ENCODE assay signal across 8 cellular contexts in genomic region chr7:100875356-100875751, GRCh38. TPM values are rescaled to one million over a fixed set of nuclear protein-coding genes. Genes with fewer than 3 reads are reported as not detected.
DNase-seq lines count a peak whose midpoint lies in the region; ATAC-seq and TF ChIP-seq lines count a peak whose summit lies in the region.

No MANE protein-coding gene starts in this region.

- no peak for TF ChIP-seq CTCF in GM12864 (IDR thresholded peaks at IDR 0.05; ENCODE audit: low read depth, low read length, missing control alignments)
- no peak for TF ChIP-seq CTCF in astrocyte of the cerebellum (IDR thresholded peaks at IDR 0.05; ENCODE audit: low read depth, low read length, missing control alignments)

- no peaks in the 10 kb centered on the region for H3K27me3 Mint-ChIP-seq in stimulated activated memory B cell treated with anti-CD40 and anti-IgM and Interleukin-4, amounts not matched to agents 10 μg/mL and 1 μg/mL and 100 μg/mL, for 72 hours

- H3K9me3 Mint-ChIP-seq in stimulated activated memory B cell treated with anti-CD40 and anti-IgM and Interleukin-4, amounts not matched to agents 10 μg/mL and 1 μg/mL and 100 μg/mL, for 72 hours = no peaks in the 10 kb centered on the region

- H3K4me3 Mint-ChIP-seq in stimulated activated memory B cell treated with anti-CD40 and anti-IgM and Interleukin-4, amounts not matched to agents 10 μg/mL and 1 μg/mL and 100 μg/mL, for 72 hours = peak overlapping the region; percentile 96

- peaks cover 49% of the 10 kb centered on the region for H3K4me1 Mint-ChIP-seq in stimulated activated memory B cell treated with anti-CD40 and anti-IgM and Interleukin-4, amounts not matched to agents 10 μg/mL and 1 μg/mL and 100 μg/mL, for 72 hours

- H3K9me3 ChIP-seq in iPS-18c (ENCODE audit: control insufficient read depth, insufficient read depth, low read length) = peaks cover 2% of the 10 kb centered on the region

- DNase-seq in GM12864 (ENCODE audit: low read depth) (no peak), M059J (ENCODE audit: low read depth) (peak; percentile 47), astrocyte of the cerebellum (ENCODE audit: low read depth) (no peak), NCI-H2107 (lab: John Stamatoyannopoulos, UW) (no peak), SK-N-DZ (ENCODE audit: low spot score) (no peak)

- ATAC-seq in GM21737 (IDR thresholded peaks at IDR 0.05; ENCODE audit: unreplicated experiment) = peak; percentile 24
- ATAC-seq in stimulated activated memory B cell treated with anti-CD40 and anti-IgM and Interleukin-4, amounts not matched to agents 10 μg/mL and 1 μg/mL and 100 μg/mL, for 72 hours = peak; percentile 70

- peak overlapping the region; percentile 86 for H3K4me3 ChIP-seq in GM12864 (ENCODE audit: low read depth, low read length)
- peak overlapping the region; percentile 77 for H3K4me3 ChIP-seq in astrocyte of the cerebellum (ENCODE audit: low read depth, low read length)
- H3K4me3 ChIP-seq in iPS-18c (ENCODE audit: insufficient read depth, low read depth, low read length) = peak overlapping the region; percentile 94

- H3K36me3 Mint-ChIP-seq in stimulated activated memory B cell treated with anti-CD40 and anti-IgM and Interleukin-4, amounts not matched to agents 10 μg/mL and 1 μg/mL and 100 μg/mL, for 72 hours = peaks cover 64% of the 10 kb centered on the region

- in situ Hi-C loops in astrocyte of the cerebellum (cut with HindIII; ENCODE audit: low sequenced_read_pairs) = no loop called here

- peak overlapping the region; percentile 97 for H3K27ac Mint-ChIP-seq in stimulated activated memory B cell treated with anti-CD40 and anti-IgM and Interleukin-4, amounts not matched to agents 10 μg/mL and 1 μg/mL and 100 μg/mL, for 72 hours

RNA-seq across cellular contexts. Expression of gene SRRT, which starts 0.5 kb away (rescaled TPM):
- total RNA-seq in M059J (2014; rRNA removed; shearing (Covaris generic)) = 50.8 and 73.9 TPM in 2 replicates
- 90.7 and 111 TPM in 2 replicates for polyA plus RNA-seq in SK-N-DZ (2014; cell fraction: cytosol; rRNA removed)
- polyA plus RNA-seq in SK-N-DZ (2014; cell fraction: nucleus; rRNA removed) = 447 and 506 TPM in 2 replicates

RNA-seq across cellular contexts. Expression of gene TRIP6, which starts 8.2 kb away (rescaled TPM):
- 80.1 and 106 TPM in 2 replicates for total RNA-seq in M059J (2014; rRNA removed; shearing (Covaris generic))
- polyA plus RNA-seq in SK-N-DZ (2014; cell fraction: cytosol; rRNA removed) = 0.49 and 2.7 TPM in 2 replicates
- polyA plus RNA-seq in SK-N-DZ (2014; cell fraction: nucleus; rRNA removed) = 2.1 and 11.7 TPM in 2 replicates

RNA-seq across cellular contexts. Expression of gene UFSP1, which starts 14.2 kb away (rescaled TPM):
- total RNA-seq in M059J (2014; rRNA removed; shearing (Covaris generic)) = 0.91 and 1.3 TPM in 2 replicates
- 1.4 and 2.5 TPM in 2 replicates for polyA plus RNA-seq in SK-N-DZ (2014; cell fraction: cytosol; rRNA removed)
- polyA plus RNA-seq in SK-N-DZ (2014; cell fraction: nucleus; rRNA removed) = 1.7 and 3.6 TPM in 2 replicates

RNA-seq across cellular contexts. Expression of gene ACHE, which starts 20.3 kb away (rescaled TPM):
- not detected in 2 replicates for total RNA-seq in M059J (2014; rRNA removed; shearing (Covaris generic))
- polyA plus RNA-seq in SK-N-DZ (2014; cell fraction: cytosol; rRNA removed) = 1.0 and 2.4 TPM in 2 replicates
- polyA plus RNA-seq in SK-N-DZ (2014; cell fraction: nucleus; rRNA removed) = 1.9 and 4.2 TPM in 2 replicates

RNA-seq across cellular contexts. Expression of gene SLC12A9, which starts 22.8 kb away (rescaled TPM):
- total RNA-seq in M059J (2014; rRNA removed; shearing (Covaris generic)) = 6.2 and 17.2 TPM in 2 replicates
- polyA plus RNA-seq in SK-N-DZ (2014; cell fraction: cytosol; rRNA removed) = 12.9 and 13.8 TPM in 2 replicates
- 24.2 and 33.9 TPM in 2 replicates for polyA plus RNA-seq in SK-N-DZ (2014; cell fraction: nucleus; rRNA removed)
